Comparison of ENCODE assay signal across 11 cellular contexts in genomic region chr1:2312589-2313301, GRCh38.
DNase-seq lines count a peak whose midpoint lies in the region; ATAC-seq and TF ChIP-seq lines count a peak whose summit lies in the region.
"Had no signal": no experiment of that assay in that cellular context is flagged by ENCODE, and none has a peak within 500 bp of the region (broad histone marks: within the 10 kb centered on the region; RNA-seq: fewer than 3 reads in every experiment).

No MANE protein-coding gene starts in this region.

- H3K4me1 ChIP-seq in HCT116 (ENCODE audit: control insufficient read depth in 1 of 2, insufficient read depth in 2 of 2, low read length in 2 of 2) = peaks cover 16 to 53% of the 10 kb centered on the region in 2 experiments
- peaks cover 5 to 35% (median 14%) of the 10 kb centered on the region in 4 donors for H3K4me1 ChIP-seq in liver (ENCODE audit: control insufficient read depth in 4 of 4, insufficient read depth in 4 of 4, low read length in 3 of 4)
- H3K4me1 ChIP-seq in PC-9 (replicated peaks; ENCODE audit: insufficient read depth) = peaks cover 24% of the 10 kb centered on the region

- H3K27ac ChIP-seq in HCT116 (ENCODE audit: low read depth, low read length) (no peak overlapping the region; the same call in 1 of the 2 replicates), liver (ENCODE audit: low read depth in 1 of 2, low read length in 2 of 2) (peak overlapping the region; percentile 25 to 28), PC-9 (no peak overlapping the region)

- H3K27me3 Mint-ChIP-seq in activated B cell treated with CpG ODN at 0.5 μM for 24 hours = no peaks in the 10 kb centered on the region
- no peaks in the 10 kb centered on the region for H3K27me3 Mint-ChIP-seq in stimulated activated naive B cell treated with anti-CD40 and anti-IgM and Interleukin-4, amounts not matched to agents 10 μg/mL and 1 μg/mL and 100 μg/mL, for 72 hours
- H3K27me3 Mint-ChIP-seq: activated naive CD8-positive, alpha-beta T cell treated with anti-CD3 and anti-CD28 coated beads for 36 hours had no signal

- CTCF ChIA-PET in HCT116 (lab: Charles Lee) = interaction anchor here (1.3 kb wide), 2 partner anchors 69 to 118 kb away, joined by 3 to 5 read pairs; partner anchors contain the start of gene FAAP20
- CTCF ChIA-PET in activated B cell treated with CpG ODN at 0.5 μM for 24 hours (lab: Charles Lee) = interaction anchor here (1.4 to 3.0 kb wide), 5 partner anchors 12 to 118 kb away, joined by 5 to 18 read pairs (median 8); partner anchors contain the start of gene FAAP20
- CTCF ChIA-PET in PC-9 (lab: Charles Lee) = no interaction called here

- H3K27me3 ChIP-seq in HCT116 (ENCODE audit: insufficient read depth, low read length) = no peaks in the 10 kb centered on the region
- H3K27me3 ChIP-seq in liver (ENCODE audit: control insufficient read depth in 4 of 4, insufficient read depth in 4 of 4, low read length in 3 of 4) = no peaks in the 10 kb centered on the region
- H3K27me3 ChIP-seq in PC-9 (ENCODE audit: insufficient read depth, low read depth) = no peaks in the 10 kb centered on the region

- intact Hi-C loops in HCT116 (cut with micrococcal nuclease) (no loop called here), activated B cell treated with CpG ODN at 0.5 μM for 24 hours (cut with micrococcal nuclease) (loop anchor here (5.0 kb wide), 1 partner anchor 235 kb away; no protein-coding TSS in a partner anchor), PC-9 (cut with micrococcal nuclease; ENCODE audit: unreplicated experiment) (loop anchor here (5.0 to 10.0 kb wide), 3 partner anchors 80 to 222 kb away; partner anchors contain the start of genes HES5, MORN1, RER1 and SKI)

- H3K9me2 ChIP-seq in HCT116 (ENCODE audit: insufficient read depth) = no peaks in the 10 kb centered on the region
- no peaks in the 10 kb centered on the region for H3K9me2 ChIP-seq in PC-9 (ENCODE audit: insufficient read depth)

- H3K9me3 ChIP-seq in HCT116 (ENCODE audit: control insufficient read depth in 1 of 2, insufficient read depth in 1 of 2, low read depth in 1 of 2, low read length in 2 of 2) (no peaks in the 10 kb centered on the region), liver (ENCODE audit: control insufficient read depth in 4 of 4, low read length in 3 of 4) (no peaks in the 10 kb centered on the region), PC-9 (ENCODE audit: insufficient read depth, low read depth) (no peaks in the 10 kb centered on the region)

- no peak overlapping the region for H3K4me2 ChIP-seq in HCT116 (ENCODE audit: low read length)
- no peak overlapping the region for H3K4me2 ChIP-seq in PC-9

- H3K4me3 ChIP-seq in HCT116 (replicated peaks in 1 of 2; ENCODE audit: low read depth in 1 of 2, low read length in 2 of 2) (no peak overlapping the region), liver (ENCODE audit: low read depth in 1 of 3, low read length in 3 of 3) (no peak overlapping the region), PC-9 (no peak overlapping the region)

- RAD21 ChIA-PET in HCT116 (lab: Charles Lee; ENCODE audit: low non-redundant PET in 1 of 2, low total read pairs in 2 of 2, uncharacterized antibody in 2 of 2, unreplicated experiment in 2 of 2) = no interaction called here

- H3F3A ChIP-seq in PC-9 (ENCODE audit: insufficient read depth, low read depth) = peaks cover 37% of the 10 kb centered on the region

- H3K36me3 Mint-ChIP-seq in activated B cell treated with CpG ODN at 0.5 μM for 24 hours (ENCODE audit: low read depth) = peaks cover 15% of the 10 kb centered on the region
- H3K36me3 Mint-ChIP-seq in stimulated activated naive B cell treated with anti-CD40 and anti-IgM and Interleukin-4, amounts not matched to agents 10 μg/mL and 1 μg/mL and 100 μg/mL, for 72 hours = peaks cover 12 to 22% of the 10 kb centered on the region in 2 donors

- POLR2A ChIA-PET in HCT116 (lab: Charles Lee) (no interaction called here), activated B cell treated with CpG ODN at 0.5 μM for 24 hours (lab: Charles Lee) (interaction anchor here (0.8 to 7.7 kb wide), 6 partner anchors 12 to 117 kb away, joined by 3 to 100 read pairs (median 8); partner anchors contain the start of genes FAAP20, MORN1 and RER1), PC-9 (lab: Charles Lee; ENCODE audit: unreplicated experiment) (no interaction called here)

- no peak for TF ChIP-seq POLR2A in HCT116 (IDR thresholded peaks at IDR 0.05; ENCODE audit: borderline replicate concordance, extremely low read depth, insufficient read depth, insufficient read length)

- H3K9ac ChIP-seq in HCT116 (ENCODE audit: low read length) (no peak overlapping the region), liver (ENCODE audit: low read depth in 1 of 2, low read length in 2 of 2) (no peak overlapping the region)

- no peaks in the 10 kb centered on the region for H3K9me3 Mint-ChIP-seq in activated B cell treated with CpG ODN at 0.5 μM for 24 hours
- no peaks in the 10 kb centered on the region for H3K9me3 Mint-ChIP-seq in stimulated activated naive B cell treated with anti-CD40 and anti-IgM and Interleukin-4, amounts not matched to agents 10 μg/mL and 1 μg/mL and 100 μg/mL, for 72 hours
- H3K9me3 Mint-ChIP-seq: activated naive CD8-positive, alpha-beta T cell treated with anti-CD3 and anti-CD28 coated beads for 36 hours had no signal

- WGBS in liver = 41% methylated on average over 23 of the region's 23 CpGs

- no peaks in the 10 kb centered on the region for H4K20me1 ChIP-seq in HCT116 (ENCODE audit: insufficient read depth)
- no peaks in the 10 kb centered on the region for H4K20me1 ChIP-seq in PC-9 (ENCODE audit: insufficient read depth)

- no peak for ATAC-seq in HCT116
- ATAC-seq in activated B cell treated with CpG ODN at 0.5 μM for 24 hours (ENCODE audit: low read depth) = no peak
- ATAC-seq in stimulated activated naive B cell treated with anti-CD40 and anti-IgM and Interleukin-4, amounts not matched to agents 10 μg/mL and 1 μg/mL and 100 μg/mL, for 72 hours (replicated peaks) = peak; percentile 9 to 12
- ATAC-seq in GM18867 (IDR thresholded peaks at IDR 0.05; ENCODE audit: unreplicated experiment) = no peak
- ATAC-seq: activated CD4-positive, CD25-positive, alpha-beta regulatory T cell treated with anti-CD3 and anti-CD28 coated beads, Interleukin-2, amount 50 U/mL, for 24 hours had no signal

- no peak overlapping the region for H3K4me3 Mint-ChIP-seq in activated B cell treated with CpG ODN at 0.5 μM for 24 hours
- H3K4me3 Mint-ChIP-seq in stimulated activated naive B cell treated with anti-CD40 and anti-IgM and Interleukin-4, amounts not matched to agents 10 μg/mL and 1 μg/mL and 100 μg/mL, for 72 hours = peak overlapping the region; percentile 44 to 46
- H3K4me3 Mint-ChIP-seq: activated naive CD8-positive, alpha-beta T cell treated with anti-CD3 and anti-CD28 coated beads for 36 hours had no signal

- H3K79me2 ChIP-seq in HCT116 (ENCODE audit: insufficient read depth, low read length) = no peaks in the 10 kb centered on the region
- H3K79me2 ChIP-seq in PC-9 (ENCODE audit: low read depth) = no peaks in the 10 kb centered on the region

- no peak for DNase-seq in HCT116 (ENCODE audit: low read depth, low spot score)
- DNase-seq in activated B cell treated with CpG ODN at 0.5 μM for 24 hours = no peak
- DNase-seq in stimulated activated naive B cell treated with anti-CD40 and anti-IgM and Interleukin-4, amounts not matched to agents 10 μg/mL and 1 μg/mL and 100 μg/mL, for 72 hours = no peak
- DNase-seq in NCI-H1048 (lab: John Stamatoyannopoulos, UW) = no peak
- DNase-seq in iPS-NIHi11 (ENCODE audit: low spot score) = no peak
- DNase-seq in PC-9 = no peak
- DNase-seq: activated naive CD8-positive, alpha-beta T cell treated with anti-CD3 and anti-CD28 coated beads for 36 hours; MM.1S had no signal

- BruUV-seq in HCT116 (replicated peaks; lab: Mats Ljungman, UMichigan) (no TSS peak), PC-9 (replicated peaks; lab: Mats Ljungman, UMichigan) (no TSS peak)

- peaks cover 44% of the 10 kb centered on the region for H3K4me1 Mint-ChIP-seq in activated B cell treated with CpG ODN at 0.5 μM for 24 hours
- H3K4me1 Mint-ChIP-seq in stimulated activated naive B cell treated with anti-CD40 and anti-IgM and Interleukin-4, amounts not matched to agents 10 μg/mL and 1 μg/mL and 100 μg/mL, for 72 hours = peaks cover 14 to 36% of the 10 kb centered on the region in 2 donors

- peak overlapping the region; percentile 64 for H3K27ac Mint-ChIP-seq in activated B cell treated with CpG ODN at 0.5 μM for 24 hours
- H3K27ac Mint-ChIP-seq in stimulated activated naive B cell treated with anti-CD40 and anti-IgM and Interleukin-4, amounts not matched to agents 10 μg/mL and 1 μg/mL and 100 μg/mL, for 72 hours = peak overlapping the region; percentile 79
- H3K27ac Mint-ChIP-seq: activated naive CD8-positive, alpha-beta T cell treated with anti-CD3 and anti-CD28 coated beads for 36 hours had no signal

- TF ChIP-seq RAD21 in HCT116 (IDR thresholded peaks at IDR 0.05; ENCODE audit: low read depth) = no peak
- TF ChIP-seq RAD21 in liver (IDR thresholded peaks at IDR 0.05) = peak in 1 of 2 donors; percentile 16

- H2AFZ ChIP-seq in HCT116 (ENCODE audit: low read depth, low read length, poor library complexity, severe bottlenecking) (no peak overlapping the region), PC-9 (no peak overlapping the region)

- H3K36me3 ChIP-seq in HCT116 (ENCODE audit: control insufficient read depth in 1 of 2, insufficient read depth in 2 of 2, low read length in 2 of 2) (peaks cover 4 to 5% of the 10 kb centered on the region in 2 experiments; a peak in 3 of 4 replicates), liver (ENCODE audit: control insufficient read depth in 4 of 4, insufficient read depth in 3 of 4, low read depth in 1 of 4, low read length in 3 of 4) (peaks cover 3 to 11% (median 7%) of the 10 kb centered on the region in 4 donors), PC-9 (ENCODE audit: low read depth) (no peaks in the 10 kb centered on the region)

- TF ChIP-seq CTCF in HCT116 (IDR thresholded peaks at IDR 0.05 in 2 of 3, conservative IDR thresholded peaks at IDR 0.05 in 1 of 3; ENCODE audit: borderline replicate concordance in 1 of 3, insufficient read depth in 1 of 3, low read depth in 2 of 3, low read length in 2 of 3) (no peak), activated B cell treated with CpG ODN at 0.5 μM for 24 hours (IDR thresholded peaks at IDR 0.05) (no peak), liver (IDR thresholded peaks at IDR 0.05; ENCODE audit: low read depth, low read length, missing input control) (no peak), PC-9 (conservative IDR thresholded peaks at IDR 0.05) (no peak)

TF ChIP-seq in HCT116, 20 proteins besides CTCF, POLR2A, EP300 and RAD21:
- TF ChIP-seq POLR2AphosphoS5 (IDR thresholded peaks at IDR 0.05; ENCODE audit: low read depth, low read length) (0 out of 2 replicates have a peak, but pooled peaks have one; percentile 2), SIN3A (IDR thresholded peaks at IDR 0.05; ENCODE audit: low read depth) (no peak)

TF ChIP-seq in liver, 16 proteins besides CTCF, POLR2A, EP300 and RAD21 (continues in another document):
- TF ChIP-seq FOXA1 (IDR thresholded peaks at IDR 0.05) (no peak), MAX (IDR thresholded peaks at IDR 0.05) (no peak), YY1 (IDR thresholded peaks at IDR 0.05) (no peak), RXRA (IDR thresholded peaks at IDR 0.05) (no peak), HNF4G (IDR thresholded peaks at IDR 0.05) (no peak)

Comparison
In these comparisons a context has a peak if more than half of its experiments do, and no peak if none do; other contexts are left out.
1. ATAC-seq: peak in stimulated activated naive B cell treated with anti-CD40 and anti-IgM and Interleukin-4, amounts not matched to agents 10 μg/mL and 1 μg/mL and 100 μg/mL, for 72 hours (2 of 2); none in HCT116 (single experiment), activated B cell treated with CpG ODN at 0.5 μM for 24 hours (single experiment) and GM18867 (single experiment).
2. H3K27ac ChIP-seq: peak in liver (2 of 2); none in HCT116 (single experiment) and PC-9 (single experiment).